Comparison of ENCODE assay signal across 8 cellular contexts in genomic region chr1:54996359-54996868, GRCh38. TPM values are rescaled to one million over a fixed set of nuclear protein-coding genes. Genes with fewer than 3 reads are reported as not detected.
DNase-seq lines count a peak whose midpoint lies in the region; ATAC-seq and TF ChIP-seq lines count a peak whose summit lies in the region.

No MANE protein-coding gene starts in this region.

- peak overlapping the region; percentile 35 for H3K27ac Mint-ChIP-seq in CD8-positive, alpha-beta T cell
- peak overlapping the region; percentile 79 for H3K27ac Mint-ChIP-seq in T-helper 17 cell

- no peak overlapping the region for H3K27ac ChIP-seq in CD8-positive, alpha-beta T cell (ENCODE audit: low read depth, low read length)
- H3K27ac ChIP-seq in right atrium auricular region: no peak overlapping the region

- peak; percentile 73 for ATAC-seq in CD8-positive, alpha-beta T cell
- ATAC-seq in GM21515 (IDR thresholded peaks at IDR 0.05; ENCODE audit: unreplicated experiment) (peak; percentile 69), T-helper 17 cell (peak; percentile 86)

- no peaks in the 10 kb centered on the region for H3K9me3 ChIP-seq in CD8-positive, alpha-beta T cell (ENCODE audit: low read length)
- H3K9me3 ChIP-seq in MG63 (no peaks in the 10 kb centered on the region), T-helper 17 cell (ENCODE audit: control insufficient read depth, low read length, poor library complexity, severe bottlenecking) (no peaks in the 10 kb centered on the region), adipocyte (ENCODE audit: control insufficient read depth, low read length) (no peaks in the 10 kb centered on the region), right atrium auricular region (no peaks in the 10 kb centered on the region), skeletal muscle satellite cell (replicated peaks; ENCODE audit: low read length) (no peaks in the 10 kb centered on the region)

- peaks cover 20% of the 10 kb centered on the region for H3K4me1 ChIP-seq in CD8-positive, alpha-beta T cell (ENCODE audit: insufficient read depth, low read length)
- H3K4me1 ChIP-seq in adipocyte (ENCODE audit: control insufficient read depth, insufficient read depth, low read length) (no peaks in the 10 kb centered on the region), right atrium auricular region (peaks cover 0 to 7% of the 10 kb centered on the region in 2 donors), skeletal muscle satellite cell (ENCODE audit: control insufficient read depth, insufficient read depth, low read length) (no peaks in the 10 kb centered on the region)

- peak overlapping the region; percentile 13 for H3K4me3 ChIP-seq in CD8-positive, alpha-beta T cell (ENCODE audit: low read depth, low read length)
- no peak overlapping the region for H3K4me3 ChIP-seq in MG63
- no peak overlapping the region for H3K4me3 ChIP-seq in adipocyte (ENCODE audit: low read length)
- H3K4me3 ChIP-seq in right atrium auricular region: no peak overlapping the region
- H3K4me3 ChIP-seq in skeletal muscle satellite cell (ENCODE audit: low read length): no peak overlapping the region

- POLR2A ChIA-PET in CD8-positive, alpha-beta T cell (lab: Charles Lee): interaction anchor here (1.7 kb wide), 1 partner anchor 51 kb away, joined by 7 read pairs; no protein-coding TSS in a partner anchor

- no peaks in the 10 kb centered on the region for H3K9me3 Mint-ChIP-seq in CD8-positive, alpha-beta T cell

- peaks cover 24% of the 10 kb centered on the region for H3K4me1 Mint-ChIP-seq in CD8-positive, alpha-beta T cell (ENCODE audit: low read depth)
- H3K4me1 Mint-ChIP-seq in T-helper 17 cell: peaks cover 20% of the 10 kb centered on the region

- TF ChIP-seq CTCF in CD8-positive, alpha-beta T cell (IDR thresholded peaks at IDR 0.05): peak; percentile 55
- peak; percentile 72 to 83 for TF ChIP-seq CTCF in right atrium auricular region (IDR thresholded peaks at IDR 0.05)

- H3K36me3 ChIP-seq in CD8-positive, alpha-beta T cell (ENCODE audit: insufficient read depth, low read length): no peaks in the 10 kb centered on the region
- H3K36me3 ChIP-seq in MG63 (no peaks in the 10 kb centered on the region), adipocyte (ENCODE audit: control insufficient read depth, insufficient read depth, low read length, severe bottlenecking) (no peaks in the 10 kb centered on the region), right atrium auricular region (no peaks in the 10 kb centered on the region), skeletal muscle satellite cell (ENCODE audit: insufficient read depth, low read length) (no peaks in the 10 kb centered on the region)

- peaks cover 21% of the 10 kb centered on the region for H3K27me3 ChIP-seq in CD8-positive, alpha-beta T cell (ENCODE audit: insufficient read depth, low read length)
- H3K27me3 ChIP-seq in MG63 (no peaks in the 10 kb centered on the region), adipocyte (replicated peaks; ENCODE audit: control insufficient read depth, insufficient read depth, low read length) (peaks cover 26% of the 10 kb centered on the region), right atrium auricular region (peaks cover 4 to 6% of the 10 kb centered on the region in 2 donors), skeletal muscle satellite cell (ENCODE audit: control insufficient read depth, insufficient read depth, low read length) (peaks cover 60% of the 10 kb centered on the region)

- CTCF ChIA-PET in CD8-positive, alpha-beta T cell (lab: Charles Lee): interaction anchor here (0.6 to 7.1 kb wide), 17 partner anchors 10 to 923 kb away, joined by 3 to 67 read pairs (median 4); no protein-coding TSS in a partner anchor

- no peaks in the 10 kb centered on the region for H3K36me3 Mint-ChIP-seq in CD8-positive, alpha-beta T cell
- no peaks in the 10 kb centered on the region for H3K36me3 Mint-ChIP-seq in T-helper 17 cell (ENCODE audit: low read depth)

- H3K27me3 Mint-ChIP-seq in CD8-positive, alpha-beta T cell (ENCODE audit: low read depth): peaks cover 43% of the 10 kb centered on the region
- H3K27me3 Mint-ChIP-seq in T-helper 17 cell: peaks cover 7% of the 10 kb centered on the region

- DNase-seq in CD8-positive, alpha-beta T cell: peak; percentile 58 to 85 (median 75)
- DNase-seq in MG63 (peak; percentile 65), T-helper 17 cell (peak; percentile 69 to 84 (median 71)), adipocyte (ENCODE audit: low read depth) (peak; percentile 84), right atrium auricular region (ENCODE audit: low spot score) (peak; percentile 64), dedifferentiated amniotic fluid mesenchymal stem cell (ENCODE audit: extremely low spot score) (no peak)

- intact Hi-C loops in CD8-positive, alpha-beta T cell (cut with DNase I, micrococcal nuclease): loop anchor here (1.0 to 5.0 kb wide), 3 partner anchors 46 to 324 kb away; no protein-coding TSS in a partner anchor

- peak overlapping the region; percentile 59 for H3K4me3 Mint-ChIP-seq in CD8-positive, alpha-beta T cell
- H3K4me3 Mint-ChIP-seq in T-helper 17 cell: peak overlapping the region; percentile 55

- H3K9ac ChIP-seq in adipocyte (ENCODE audit: low read length): no peak overlapping the region
- no peak overlapping the region for H3K9ac ChIP-seq in skeletal muscle satellite cell (ENCODE audit: low read depth, low read length)

- peak overlapping the region; percentile 34 for H3K4me2 ChIP-seq in skeletal muscle satellite cell (ENCODE audit: low read length)

RNA-seq across cellular contexts. Expression of gene BSND, which starts 2.3 kb away (rescaled TPM):
- total RNA-seq in CD8-positive, alpha-beta T cell: not detected
- total RNA-seq in MG63 (2014; rRNA removed; shearing (Covaris generic); ENCODE audit: low replicate concordance): not detected in 2 replicates
- total RNA-seq in T-helper 17 cell: under 1 TPM in 1 of 2 donors, not detected in 1; 0.07 TPM
- not detected for total RNA-seq in right atrium auricular region
- total RNA-seq in skeletal muscle satellite cell (2012; rRNA removed): not detected in 2 replicates

RNA-seq across cellular contexts. Expression of gene TMEM61, which starts 16.0 kb away (rescaled TPM):
- total RNA-seq in CD8-positive, alpha-beta T cell: not detected
- not detected in 2 replicates for total RNA-seq in MG63 (2014; rRNA removed; shearing (Covaris generic); ENCODE audit: low replicate concordance)
- total RNA-seq in T-helper 17 cell (not detected), right atrium auricular region (not detected)
- not detected in 2 replicates for total RNA-seq in skeletal muscle satellite cell (2012; rRNA removed)

RNA-seq across cellular contexts. Expression of gene PCSK9, which starts 42.9 kb away (rescaled TPM):
- not detected for total RNA-seq in CD8-positive, alpha-beta T cell
- total RNA-seq in MG63 (2014; rRNA removed; shearing (Covaris generic); ENCODE audit: low replicate concordance): not detected in 2 replicates
- total RNA-seq in T-helper 17 cell (not detected), right atrium auricular region (under 1 TPM in 1 of 2 donors, not detected in 1; 0.47 TPM)
- total RNA-seq in skeletal muscle satellite cell (2012; rRNA removed): 0.22 and 0.51 TPM in 2 replicates
